ENCODE assay signal across 23 cellular contexts in genomic region chr3:136943396-136943795, GRCh38. TPM values are rescaled to one million over a fixed set of nuclear protein-coding genes. Genes with fewer than 3 reads are reported as not detected.
DNase-seq lines count a peak whose midpoint lies in the region; ATAC-seq and TF ChIP-seq lines count a peak whose summit lies in the region.
"Had no signal": no experiment of that assay in that cellular context is flagged by ENCODE, and none has a peak within 500 bp of the region (broad histone marks: within the 10 kb centered on the region; RNA-seq: fewer than 3 reads in every experiment).

No MANE protein-coding gene starts in this region.

- peaks cover 0 to 2% of the 10 kb centered on the region in 2 donors for H3K9me3 Mint-ChIP-seq in natural killer cell
- no peaks in the 10 kb centered on the region for H3K9me3 Mint-ChIP-seq in natural killer cell treated with Interleukin-12 subunit alpha and Interleukin-12 subunit beta and Interleukin-15 and Interleukin-18, amount 100 ng/mL, for 72 hours
- H3K9me3 Mint-ChIP-seq in stimulated activated naive B cell treated with anti-CD40 and anti-IgM and Interleukin-4, amounts not matched to agents 10 μg/mL and 1 μg/mL and 100 μg/mL, for 72 hours: no peaks in the 10 kb centered on the region
- H3K9me3 Mint-ChIP-seq: activated CD4-positive, alpha-beta T cell treated with anti-CD3 and anti-CD28 coated beads, Interleukin-2, amount 10 ng/mL, durations not matched to agents 24 days and 14 days had no signal

- no peaks in the 10 kb centered on the region for H3K27me3 Mint-ChIP-seq in natural killer cell (ENCODE audit: low read depth in 2 of 2)
- H3K27me3 Mint-ChIP-seq in natural killer cell treated with Interleukin-12 subunit alpha and Interleukin-12 subunit beta and Interleukin-15 and Interleukin-18, amount 100 ng/mL, for 72 hours: no peaks in the 10 kb centered on the region
- no peaks in the 10 kb centered on the region for H3K27me3 Mint-ChIP-seq in stimulated activated naive B cell treated with anti-CD40 and anti-IgM and Interleukin-4, amounts not matched to agents 10 μg/mL and 1 μg/mL and 100 μg/mL, for 72 hours
- H3K27me3 Mint-ChIP-seq: activated CD4-positive, alpha-beta T cell treated with anti-CD3 and anti-CD28 coated beads, Interleukin-2, amount 10 ng/mL, durations not matched to agents 24 days and 14 days had no signal

- H3K27ac Mint-ChIP-seq in natural killer cell: peak overlapping the region; percentile 47 to 62
- H3K27ac Mint-ChIP-seq in natural killer cell treated with Interleukin-12 subunit alpha and Interleukin-12 subunit beta and Interleukin-15 and Interleukin-18, amount 100 ng/mL, for 72 hours: peak overlapping the region in 1 of 2 donors; percentile 7
- H3K27ac Mint-ChIP-seq in stimulated activated naive B cell treated with anti-CD40 and anti-IgM and Interleukin-4, amounts not matched to agents 10 μg/mL and 1 μg/mL and 100 μg/mL, for 72 hours: no peak overlapping the region
- H3K27ac Mint-ChIP-seq: activated CD4-positive, alpha-beta T cell treated with anti-CD3 and anti-CD28 coated beads, Interleukin-2, amount 10 ng/mL, durations not matched to agents 24 days and 14 days had no signal

- no peak overlapping the region for H3K4me3 ChIP-seq in adrenal gland
- peak overlapping the region; percentile 3 for H3K4me3 ChIP-seq in lower lobe of right lung
- H3K4me3 ChIP-seq: lung, upper lobe of left lung had no signal

- DNase-seq in natural killer cell: no peak
- no peak for DNase-seq in natural killer cell treated with Interleukin-12 subunit alpha and Interleukin-12 subunit beta and Interleukin-15 and Interleukin-18, amount 100 ng/mL, for 72 hours (ENCODE audit: low spot score)
- DNase-seq in adrenal gland: no peak
- no peak for DNase-seq in lower lobe of right lung
- no peak for DNase-seq in NCI-H748 treated with DMSO at 0.1 percent for 48 hours (lab: John Stamatoyannopoulos, UW)
- no peak for DNase-seq in C1 segment of cervical spinal cord (lab: John Stamatoyannopoulos, UW)
- no peak for DNase-seq in stimulated activated naive B cell treated with anti-CD40 and anti-IgM and Interleukin-4, amounts not matched to agents 10 μg/mL and 1 μg/mL and 100 μg/mL, for 72 hours
- DNase-seq: activated CD4-positive, alpha-beta T cell treated with anti-CD3 and anti-CD28 coated beads, Interleukin-2, amount 10 ng/mL, durations not matched to agents 24 days and 14 days; activated CD8-positive, alpha-beta memory T cell treated with anti-CD3 and anti-CD28 coated beads, Interleukin-2, amount 50 U/mL, for 4 hours; activated gamma-delta T cell; amniotic stem cell; dermis blood vessel endothelial cell; DMS153; foreskin fibroblast; NCI-H1092 treated with DMSO at 0.1 percent for 48 hours; NCI-H2029; NCI-H345; T-helper 1 cell; upper lobe of left lung had no signal

- H3K27me3 ChIP-seq in adrenal gland: no peaks in the 10 kb centered on the region
- no peaks in the 10 kb centered on the region for H3K27me3 ChIP-seq in lower lobe of right lung (ENCODE audit: low read depth)
- H3K27me3 ChIP-seq: upper lobe of left lung had no signal

- TF ChIP-seq POLR2A in adrenal gland (IDR thresholded peaks at IDR 0.05): no peak

- intact Hi-C loops in natural killer cell (cut with micrococcal nuclease) (loop anchor here (5.0 kb wide), 2 partner anchors 36 to 746 kb away; partner anchors contain the start of gene MSL2), adrenal gland (cut with DNase I) (no loop called here), lower lobe of right lung (cut with DNase I) (no loop called here)

- H3K4me1 ChIP-seq in adrenal gland (replicated peaks in 1 of 2) (peaks cover 13 to 26% of the 10 kb centered on the region in 2 donors), lower lobe of right lung (peaks cover 57% of the 10 kb centered on the region)

- H3K36me3 Mint-ChIP-seq in natural killer cell: no peaks in the 10 kb centered on the region
- peaks cover 9% of the 10 kb centered on the region for H3K36me3 Mint-ChIP-seq in natural killer cell treated with Interleukin-12 subunit alpha and Interleukin-12 subunit beta and Interleukin-15 and Interleukin-18, amount 100 ng/mL, for 72 hours
- peaks cover 30 to 38% of the 10 kb centered on the region in 2 donors for H3K36me3 Mint-ChIP-seq in stimulated activated naive B cell treated with anti-CD40 and anti-IgM and Interleukin-4, amounts not matched to agents 10 μg/mL and 1 μg/mL and 100 μg/mL, for 72 hours

- peak overlapping the region; percentile 75 for H3K4me3 Mint-ChIP-seq in natural killer cell
- no peak overlapping the region for H3K4me3 Mint-ChIP-seq in natural killer cell treated with Interleukin-12 subunit alpha and Interleukin-12 subunit beta and Interleukin-15 and Interleukin-18, amount 100 ng/mL, for 72 hours
- no peak overlapping the region for H3K4me3 Mint-ChIP-seq in stimulated activated naive B cell treated with anti-CD40 and anti-IgM and Interleukin-4, amounts not matched to agents 10 μg/mL and 1 μg/mL and 100 μg/mL, for 72 hours
- H3K4me3 Mint-ChIP-seq: activated CD4-positive, alpha-beta T cell treated with anti-CD3 and anti-CD28 coated beads, Interleukin-2, amount 10 ng/mL, durations not matched to agents 24 days and 14 days had no signal

- H3K9me3 ChIP-seq in adrenal gland (replicated peaks in 1 of 3): no peaks in the 10 kb centered on the region
- no peaks in the 10 kb centered on the region for H3K9me3 ChIP-seq in lower lobe of right lung
- H3K9me3 ChIP-seq: upper lobe of left lung had no signal

- 50 to 66% (median 62%) methylated on average over 3 of the region's 3 CpGs for WGBS in adrenal gland, 4 donors

- ATAC-seq in natural killer cell (no peak), lower lobe of right lung (no peak), HG02970 (IDR thresholded peaks at IDR 0.05; ENCODE audit: low FRiP score, unreplicated experiment) (no peak)
- no peak for ATAC-seq in natural killer cell treated with Interleukin-12 subunit alpha and Interleukin-12 subunit beta and Interleukin-15 and Interleukin-18, amount 100 ng/mL, for 72 hours
- ATAC-seq in stimulated activated naive B cell treated with anti-CD40 and anti-IgM and Interleukin-4, amounts not matched to agents 10 μg/mL and 1 μg/mL and 100 μg/mL, for 72 hours (replicated peaks): no peak
- ATAC-seq: Right ventricle myocardium inferior had no signal

- H3K27ac ChIP-seq in adrenal gland (peak overlapping the region in 3 of 5 donors; percentile 7 to 30 (median 9)), lower lobe of right lung (no peak overlapping the region)

- no peak for TF ChIP-seq CTCF in natural killer cell (IDR thresholded peaks at IDR 0.05)
- no peak for TF ChIP-seq CTCF in adrenal gland (IDR thresholded peaks at IDR 0.05)
- TF ChIP-seq CTCF in lower lobe of right lung (IDR thresholded peaks at IDR 0.05): no peak

- H3K36me3 ChIP-seq in adrenal gland (replicated peaks in 1 of 2) (peaks cover 0 to 8% of the 10 kb centered on the region in 2 donors), lower lobe of right lung (peaks cover 21% of the 10 kb centered on the region)

- peaks cover 69 to 71% of the 10 kb centered on the region in 2 donors for H3K4me1 Mint-ChIP-seq in natural killer cell
- peaks cover 46 to 54% of the 10 kb centered on the region in 2 donors for H3K4me1 Mint-ChIP-seq in natural killer cell treated with Interleukin-12 subunit alpha and Interleukin-12 subunit beta and Interleukin-15 and Interleukin-18, amount 100 ng/mL, for 72 hours (ENCODE audit: low read depth in 2 of 2)
- peaks cover 30 to 62% of the 10 kb centered on the region in 2 donors for H3K4me1 Mint-ChIP-seq in stimulated activated naive B cell treated with anti-CD40 and anti-IgM and Interleukin-4, amounts not matched to agents 10 μg/mL and 1 μg/mL and 100 μg/mL, for 72 hours

RNA-seq across cellular contexts. Expression of gene IL20RB, which starts 14.4 kb away (rescaled TPM):
- 1 to 10 TPM; 1.9 to 3.6 (median 2.8) TPM for total RNA-seq in natural killer cell
- total RNA-seq in natural killer cell treated with Interleukin-12 subunit alpha and Interleukin-12 subunit beta and Interleukin-15 and Interleukin-18, amount 100 ng/mL, for 72 hours: 1 to 10 TPM; 3.4 to 8.7 TPM
- 1 to 10 TPM in 2 of 8 donors, under 1 TPM in 5, not detected in 1; 0.12 to 1.3 (median 0.28) TPM for total RNA-seq in adrenal gland
- polyA plus RNA-seq in adrenal gland: 1 to 10 TPM; 1.1 to 1.7 (median 1.2) TPM
- total RNA-seq in lower lobe of right lung: 1.8 TPM
- total RNA-seq: osteocyte had no signal
